In the genomic region with DNA sequence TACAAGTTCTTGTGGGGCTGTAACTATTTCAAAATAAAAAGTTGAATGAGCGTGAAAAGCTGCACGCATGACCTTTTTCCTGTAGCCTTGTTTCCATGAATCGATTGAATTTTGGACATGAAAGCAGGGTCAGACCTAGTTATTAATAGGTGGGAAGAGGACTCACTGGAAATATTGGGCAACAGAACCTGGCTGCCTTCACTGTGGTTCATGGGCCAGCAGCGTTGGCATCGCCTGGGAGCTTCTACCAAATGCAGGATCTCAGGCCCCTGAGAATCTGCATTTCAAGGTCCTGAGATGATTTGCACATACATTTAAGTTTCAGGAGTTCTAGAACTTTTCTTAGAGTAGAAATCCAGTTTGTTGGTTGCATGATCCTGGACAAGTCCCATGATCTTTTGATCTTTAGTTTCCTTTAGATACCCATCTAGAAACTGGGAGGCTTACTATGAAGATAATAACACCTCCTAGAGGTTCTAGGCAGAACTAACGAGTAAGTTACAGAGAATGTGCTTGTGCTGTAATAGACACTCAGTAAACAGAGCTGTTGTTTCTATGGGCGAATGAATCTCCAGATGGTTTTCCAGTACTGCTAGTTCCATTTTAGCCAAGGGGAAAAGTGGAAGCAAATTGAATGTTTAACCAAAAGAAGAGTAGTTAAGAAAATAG, we compare ENCODE assay signal across 13 cellular contexts. TPM values are rescaled to one million over a fixed set of nuclear protein-coding genes. Genes with fewer than 3 reads are reported as not detected.
DNase-seq lines count a peak whose midpoint lies in the region; ATAC-seq, FAIRE-seq and TF ChIP-seq lines count a peak whose summit lies in the region.
"Had no signal": no experiment of that assay in that cellular context is flagged by ENCODE, and none has a peak within 500 bp of the region (broad histone marks: within the 10 kb centered on the region; RNA-seq: fewer than 3 reads in every experiment).

No MANE protein-coding gene starts in this region.

- H3K4me3 ChIP-seq in cardiac muscle cell (no peak overlapping the region), GM12878 (0 out of 2 replicates have a peak overlapping the region, but pooled peaks have one; percentile 27), testis (no peak overlapping the region)

- 76% methylated on average over 7 of the region's 7 CpGs for WGBS in GM12878 (ENCODE audit: insufficient coverage, insufficient replicate concordance, low lambda C conversion rate, missing lambda C conversion rate)
- WGBS in testis, 2 donors = 92 to 93% methylated on average over 7 of the region's 7 CpGs

- TSS peak; percentile 6 for BruUV-seq in GM12878 (replicated peaks; lab: Mats Ljungman, UMichigan)

- H3K4me2 ChIP-seq in GM12878 (ENCODE audit: control insufficient read depth, insufficient read depth) = peak overlapping the region; percentile 34

- no peak for TF ChIP-seq EP300 in GM12878 (IDR thresholded peaks at IDR 0.05; ENCODE audit: borderline replicate concordance in 1 of 2, control insufficient read depth in 1 of 2, low read depth in 2 of 2, low read length in 2 of 2)

- no peak for DNase-seq in cardiac muscle cell (ENCODE audit: low read depth in 1 of 2, low spot score in 1 of 2)
- DNase-seq in left cardiac atrium = no peak
- DNase-seq in Kasumi-1 (lab: John Stamatoyannopoulos, UW) = peak; percentile 12 to 39
- no peak for DNase-seq in GM12878 (ENCODE audit: low read depth, low spot score)
- DNase-seq in testis = peak; percentile 3
- DNase-seq in RWPE1 (ENCODE audit: low spot score) = no peak
- DNase-seq: midbrain, NCI-H187, T-helper 9 cell had no signal

- ATAC-seq in left cardiac atrium = no peak
- peak; percentile 29 for ATAC-seq in GM12878
- ATAC-seq in HG03460 (IDR thresholded peaks at IDR 0.05; ENCODE audit: unreplicated experiment) = no peak
- no peak for ATAC-seq in HG03139 (IDR thresholded peaks at IDR 0.05; ENCODE audit: unreplicated experiment)

- H4K20me1 ChIP-seq in GM12878 (ENCODE audit: control insufficient read depth, insufficient read depth) = no peaks in the 10 kb centered on the region

- H3K27me3 ChIP-seq in cardiac muscle cell (no peaks in the 10 kb centered on the region), GM12878 (replicated peaks in 1 of 2; ENCODE audit: control insufficient read depth in 2 of 2, insufficient read depth in 2 of 2, low read length in 1 of 2) (no peaks in the 10 kb centered on the region), testis (no peaks in the 10 kb centered on the region)

- TF ChIP-seq CTCF in cardiac muscle cell (IDR thresholded peaks at IDR 0.05; ENCODE audit: low read depth, low read length) (no peak), GM12878 (IDR thresholded peaks at IDR 0.05 in 2 of 3, conservative IDR thresholded peaks at IDR 0.05 in 1 of 3; ENCODE audit: control insufficient read depth in 2 of 3, extremely low read depth in 1 of 3, insufficient read depth in 1 of 3, low read depth in 3 of 3, low read length in 3 of 3) (peak in 2 of 3 experiments; percentile 28 to 35; a peak in 2 of 6 replicates), testis (IDR thresholded peaks at IDR 0.05) (no peak), RWPE1 (conservative IDR thresholded peaks at IDR 0.05; ENCODE audit: low read depth) (no peak)

- POLR2A ChIA-PET in GM12878 (lab: Charles Lee) (interaction anchor here (0.8 to 5.3 kb wide), 7 partner anchors 9 to 159 kb away, joined by 3 to 53 read pairs (median 4); a partner anchor contains a TSS), RWPE1 (lab: Yijun Ruan, JAX; ENCODE audit: low non-redundant PET) (no interaction called here)

- in situ Hi-C loops in GM12878 (cut with MboI) = no loop called here

- peak; percentile 43 for TF ChIP-seq RAD21 in GM12878 (IDR thresholded peaks at IDR 0.05; ENCODE audit: insufficient read depth, low read depth, low read length)

- CTCF ChIA-PET in GM12878 (lab: Yijun Ruan, JAX) (interaction anchor here (0.9 to 5.1 kb wide), 21 partner anchors 9 to 123 kb away, joined by 3 to 83 read pairs (median 7); no protein-coding TSS in a partner anchor), RWPE1 (lab: Yijun Ruan, JAX) (interaction anchor here (0.6 to 1.2 kb wide), 3 partner anchors 14 to 296 kb away, joined by 3 read pairs; no protein-coding TSS in a partner anchor)

- intact Hi-C loops in left cardiac atrium (cut with DNase I) (no loop called here), GM12878 (cut with micrococcal nuclease; ENCODE audit: unreplicated experiment) (loop anchor here (10.0 kb wide), 1 partner anchor 221 kb away; a partner anchor contains a TSS), testis (cut with DNase I; ENCODE audit: low total_unique reads) (no loop called here)

- H3K27ac ChIP-seq in cardiac muscle cell (peak overlapping the region; percentile 97), GM12878 (ENCODE audit: control insufficient read depth, insufficient read depth) (peak overlapping the region; percentile 77), testis (no peak overlapping the region), RWPE1 (no peak overlapping the region)

- H3K9ac ChIP-seq in GM12878 (ENCODE audit: control insufficient read depth, insufficient read depth, low read length) = no peak overlapping the region

- FAIRE-seq in GM12878 (lab: Jason Lieb, UNC) = no peak
- FAIRE-seq: colon, HTR-8/SVneo had no signal

- no peaks in the 10 kb centered on the region for H3K9me3 ChIP-seq in cardiac muscle cell (ENCODE audit: low read depth)
- H3K9me3 ChIP-seq in GM12878 (replicated peaks; ENCODE audit: control insufficient read depth, insufficient read depth, low read length) = no peaks in the 10 kb centered on the region
- no peaks in the 10 kb centered on the region for H3K9me3 ChIP-seq in testis

- peaks cover 31% of the 10 kb centered on the region for H3K4me1 ChIP-seq in cardiac muscle cell (ENCODE audit: low read depth)
- peaks cover 53% of the 10 kb centered on the region for H3K4me1 ChIP-seq in GM12878 (ENCODE audit: control insufficient read depth, insufficient read depth, low read length)
- no peaks in the 10 kb centered on the region for H3K4me1 ChIP-seq in testis

- SMC1A ChIA-PET in GM12878 (lab: Charles Lee; ENCODE audit: uncharacterized antibody, unreplicated experiment) = interaction anchor here (0.6 to 5.9 kb wide), 15 partner anchors 8 to 124 kb away, joined by 3 to 73 read pairs (median 7); no protein-coding TSS in a partner anchor

- TF ChIP-seq POLR2A in GM12878 (IDR thresholded peaks at IDR 0.05; ENCODE audit: low read depth, low read length) (no peak), testis (IDR thresholded peaks at IDR 0.05) (no peak)

- no peak overlapping the region for H2AFZ ChIP-seq in GM12878 (ENCODE audit: control insufficient read depth, low read depth, low read length)

- peaks cover 89% of the 10 kb centered on the region for H3K79me2 ChIP-seq in GM12878 (ENCODE audit: control insufficient read depth, insufficient read depth, low read length)

- RAD21 ChIA-PET in GM12878 (lab: Charles Lee; ENCODE audit: unreplicated experiment) = interaction anchor here (1.0 to 6.1 kb wide), 12 partner anchors 10 to 123 kb away, joined by 3 to 54 read pairs (median 5); a partner anchor contains a TSS

- H3K36me3 ChIP-seq in cardiac muscle cell = no peaks in the 10 kb centered on the region
- H3K36me3 ChIP-seq in GM12878 (ENCODE audit: control insufficient read depth in 2 of 2, insufficient read depth in 2 of 2, low read length in 1 of 2) = peaks cover 5 to 6% of the 10 kb centered on the region in 2 experiments
- H3K36me3 ChIP-seq in testis (ENCODE audit: low read depth, missing control alignments) = no peaks in the 10 kb centered on the region

TF ChIP-seq in GM12878, 131 proteins besides CTCF, POLR2A, EP300 and RAD21:
- TF ChIP-seq CHD4 (IDR thresholded peaks at IDR 0.05) (peak; percentile 61; the same call in 1 of the 2 replicates), ZNF217 (IDR thresholded peaks at IDR 0.05) (peak; percentile 50; the same call in 1 of the 2 replicates), SIN3A (IDR thresholded peaks at IDR 0.05; ENCODE audit: low read depth, low read length) (no peak)
TF ChIP-seq in GM12878: peak in this region for 2.

RNA-seq across cellular contexts. Expression of a gene that starts 12.4 kb away (rescaled TPM):
- total RNA-seq in cardiac muscle cell = 6.4 and 14.8 TPM in 2 replicates
- 5.7 and 11.8 TPM in 2 replicates for polyA plus RNA-seq in cardiac muscle cell
- 1 to 10 TPM; 2.0 to 4.8 TPM for total RNA-seq in left cardiac atrium
- total RNA-seq in GM12878 (2013; cell fraction: nucleolus; rRNA removed) = 51.1 and 53.7 TPM in 2 replicates
- total RNA-seq in GM12878 (2014; rRNA removed) = 17.0 and 18.6 TPM in 2 replicates
- total RNA-seq in GM12878 (2014; rRNA removed; fragmentation: Illumina TruSeq; extraction: Trizol) = 20.3 and 20.4 TPM in 2 replicates
- 58.4 and 61.6 TPM in 2 replicates for total RNA-seq in GM12878 (2021)
- polyA plus RNA-seq in GM12878 (2011; ENCODE audit: low read depth) = 12.2 TPM
- 11.0 and 12.7 TPM in 2 replicates for polyA plus RNA-seq in GM12878 (2011; rRNA removed)
- polyA plus RNA-seq in GM12878 (2011; cell fraction: cytosol; rRNA removed) = 16.9 and 17.7 TPM in 2 replicates
- polyA plus RNA-seq in GM12878 (2011; cell fraction: nucleus; rRNA removed) = 24.0 and 29.2 TPM in 2 replicates
- polyA plus RNA-seq in GM12878 (2012) = 19.6 TPM in 2 replicates
- 22.7 and 27.0 TPM in 2 replicates for polyA plus RNA-seq in GM12878 (2014; fragmentation: Illumina TruSeq; extraction: Trizol)
- polyA plus RNA-seq in GM12878 (2014; fragmentation: Nextera tagmentation; extraction: Ambion mirVana) = 1 to 10 TPM; 5.9 to 6.1 TPM
- polyA plus RNA-seq in GM12878 (2014; rRNA removed) = 19.6 and 20.7 TPM in 2 replicates
- polyA plus RNA-seq in GM12878 (2016; fragmentation: Nextera tagmentation; extraction: Ambion mirVana) = 1 to 10 TPM; 4.9 to 9.5 TPM
- polyA minus RNA-seq in GM12878 (2011; rRNA and poly(A)+ RNA removed) = 42.2 and 53.6 TPM in 2 replicates
- 28.3 and 29.6 TPM in 2 replicates for polyA minus RNA-seq in GM12878 (2011; cell fraction: cytosol; rRNA and poly(A)+ RNA removed)
- 13.7 and 27.7 TPM in 2 replicates for polyA minus RNA-seq in GM12878 (2011; cell fraction: nucleus; rRNA and poly(A)+ RNA removed)
- total RNA-seq in testis = 1 to 10 TPM; 5.6 to 5.8 TPM
- 3.7 TPM for polyA plus RNA-seq in testis (ENCODE audit: insufficient read depth, low read depth, low replicate concordance)

Comparison
In these comparisons a context has a peak if more than half of its experiments do, and no peak if none do; other contexts are left out.
1. DNase-seq: peak in Kasumi-1 (2 of 2) and testis (single experiment); none in cardiac muscle cell (0 of 2), left cardiac atrium (single experiment), GM12878 (single experiment) and RWPE1 (single experiment).
2. H3K27ac ChIP-seq: peak in cardiac muscle cell (single experiment) and GM12878 (single experiment); none in testis (0 of 2) and RWPE1 (single experiment).
3. CTCF ChIP-seq: peak in GM12878 (2 of 3); none in cardiac muscle cell (single experiment), testis (0 of 3) and RWPE1 (single experiment).